In the genomic region with DNA sequence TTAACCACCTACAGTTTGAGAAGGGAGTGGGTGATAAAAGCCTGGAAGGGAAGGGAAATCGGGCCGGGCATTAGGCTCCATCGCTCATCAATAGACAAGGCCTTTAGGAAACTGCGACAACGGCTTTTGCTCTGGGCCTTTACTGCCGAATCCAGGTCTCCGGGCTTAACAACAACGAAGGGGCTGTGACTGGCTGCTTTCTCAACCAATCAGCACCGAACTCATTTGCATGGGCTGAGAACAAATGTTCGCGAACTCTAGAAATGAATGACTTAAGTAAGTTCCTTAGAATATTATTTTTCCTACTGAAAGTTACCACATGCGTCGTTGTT, we compare ENCODE assay signal across 8 cellular contexts. TPM values are rescaled to one million over a fixed set of nuclear protein-coding genes. Genes with fewer than 3 reads are reported as not detected.
DNase-seq lines count a peak whose midpoint lies in the region; ATAC-seq and TF ChIP-seq lines count a peak whose summit lies in the region.

No MANE protein-coding gene starts in this region.

- no peak for TF ChIP-seq CTCF in CD8-positive, alpha-beta T cell (IDR thresholded peaks at IDR 0.05)
- TF ChIP-seq CTCF in mesothelial cell of epicardium (IDR thresholded peaks at IDR 0.05; ENCODE audit: unreplicated experiment): no peak

- no peaks in the 10 kb centered on the region for H3K27me3 Mint-ChIP-seq in CD8-positive, alpha-beta T cell (ENCODE audit: low read depth)
- H3K27me3 Mint-ChIP-seq in mesothelial cell of epicardium (ENCODE audit: low read depth): no peaks in the 10 kb centered on the region

- H3K9me3 Mint-ChIP-seq in CD8-positive, alpha-beta T cell: no peaks in the 10 kb centered on the region
- H3K9me3 Mint-ChIP-seq in mesothelial cell of epicardium: no peaks in the 10 kb centered on the region

- CTCF ChIA-PET in CD8-positive, alpha-beta T cell (lab: Charles Lee): interaction anchor here (0.6 to 15.7 kb wide), 11 partner anchors 17 to 170 kb away, joined by 3 to 531 read pairs (median 7); partner anchors contain the start of genes ATN1, LPCAT3 and TPI1

- ATAC-seq in CD8-positive, alpha-beta T cell: peak; percentile 69
- peak; percentile 26 for ATAC-seq in GM21381 (IDR thresholded peaks at IDR 0.05; ENCODE audit: unreplicated experiment)

- POLR2A ChIA-PET in CD8-positive, alpha-beta T cell (lab: Charles Lee): interaction anchor here (0.6 to 11.6 kb wide), 27 partner anchors 9 to 401 kb away, joined by 3 to 642 read pairs (median 13); partner anchors contain the start of genes ATN1, C1RL, CDCA3 and COPS7A

- H3K9ac ChIP-seq in HUES48 (ENCODE audit: low read depth, low read length): peak overlapping the region; percentile 95

- peaks cover 56% of the 10 kb centered on the region for H3K4me1 Mint-ChIP-seq in CD8-positive, alpha-beta T cell (ENCODE audit: low read depth)
- peaks cover 47% of the 10 kb centered on the region for H3K4me1 Mint-ChIP-seq in mesothelial cell of epicardium

- peak overlapping the region; percentile 97 for H3K27ac ChIP-seq in CD8-positive, alpha-beta T cell (ENCODE audit: low read depth, low read length)
- peak overlapping the region; percentile 99 for H3K27ac ChIP-seq in HUES48 (ENCODE audit: low read depth, low read length)

- H3K27ac Mint-ChIP-seq in CD8-positive, alpha-beta T cell: peak overlapping the region; percentile 100
- peak overlapping the region; percentile 98 for H3K27ac Mint-ChIP-seq in mesothelial cell of epicardium

- DNase-seq in CD8-positive, alpha-beta T cell: peak; percentile 63 to 91 (median 76)
- peak; percentile 88 for DNase-seq in NOMO-1 treated with DMSO at 0.1 percent for 48 hours (lab: John Stamatoyannopoulos, UW; ENCODE audit: unreplicated experiment)
- DNase-seq in activated CD8-positive, alpha-beta memory T cell treated with anti-CD3 and anti-CD28 coated beads, Interleukin-2, amount 50 U/mL, for 48 hours: peak; percentile 82
- DNase-seq in epidermal melanocyte (ENCODE audit: insufficient read length, low spot score): peak; percentile 97
- DNase-seq in mesothelial cell of epicardium (ENCODE audit: low spot score in 2 of 2, unreplicated experiment in 2 of 2): peak in 1 of 2 experiments; percentile 74
- peak in 5 of 6 experiments; percentile 68 to 93 (median 84) for DNase-seq in stimulated activated naive CD4-positive, alpha-beta T cell (lab: John Stamatoyannopoulos, UW)

- H3K4me3 ChIP-seq in CD8-positive, alpha-beta T cell (ENCODE audit: low read depth, low read length): peak overlapping the region; percentile 97
- peak overlapping the region; percentile 83 for H3K4me3 ChIP-seq in HUES48 (ENCODE audit: low read depth, low read length)

- H3K4me1 ChIP-seq in CD8-positive, alpha-beta T cell (ENCODE audit: insufficient read depth, low read length): peaks cover 46% of the 10 kb centered on the region
- peaks cover 28% of the 10 kb centered on the region for H3K4me1 ChIP-seq in HUES48 (ENCODE audit: control insufficient read depth, insufficient read depth, low read length)

- peak overlapping the region; percentile 99 for H3K4me3 Mint-ChIP-seq in CD8-positive, alpha-beta T cell
- H3K4me3 Mint-ChIP-seq in mesothelial cell of epicardium: peak overlapping the region; percentile 94

- no peaks in the 10 kb centered on the region for H3K36me3 ChIP-seq in CD8-positive, alpha-beta T cell (ENCODE audit: insufficient read depth, low read length)
- peaks cover 27% of the 10 kb centered on the region for H3K36me3 ChIP-seq in HUES48 (ENCODE audit: control insufficient read depth, insufficient read depth, low read length)

- intact Hi-C loops in CD8-positive, alpha-beta T cell (cut with DNase I, micrococcal nuclease): loop anchor here in 1 of 2 experiments (1.0 kb wide), 1 partner anchor 27 kb away; the partner anchor contains the start of genes EMG1 and PHB2

- no peaks in the 10 kb centered on the region for H3K9me3 ChIP-seq in CD8-positive, alpha-beta T cell (ENCODE audit: low read length)
- H3K9me3 ChIP-seq in HUES48 (ENCODE audit: control insufficient read depth, insufficient read depth, low read length): no peaks in the 10 kb centered on the region

- peaks cover 23% of the 10 kb centered on the region for H3K36me3 Mint-ChIP-seq in CD8-positive, alpha-beta T cell
- peaks cover 9% of the 10 kb centered on the region for H3K36me3 Mint-ChIP-seq in mesothelial cell of epicardium

- H3K27me3 ChIP-seq in CD8-positive, alpha-beta T cell (ENCODE audit: insufficient read depth, low read length): no peaks in the 10 kb centered on the region
- H3K27me3 ChIP-seq in HUES48 (ENCODE audit: control insufficient read depth, insufficient read depth, low read length): no peaks in the 10 kb centered on the region

RNA-seq across cellular contexts. Expression of gene RNU7-1, which starts 0.3 kb away (rescaled TPM):
- not detected for total RNA-seq in CD8-positive, alpha-beta T cell
- total RNA-seq in mesothelial cell of epicardium: not detected in 3 replicates

RNA-seq across cellular contexts. Expression of gene C12orf57, which starts 0.5 kb away (rescaled TPM):
- total RNA-seq in CD8-positive, alpha-beta T cell: 100 to 1,000 TPM; 328 to 356 TPM
- 203 to 215 TPM (median 204 TPM) in 3 replicates for total RNA-seq in mesothelial cell of epicardium

RNA-seq across cellular contexts. Expression of gene PTPN6, which starts 7.8 kb away (rescaled TPM):
- total RNA-seq in CD8-positive, alpha-beta T cell: 10 to 100 TPM; 63.2 to 63.9 TPM
- 21.6 to 26.2 TPM (median 23.6 TPM) in 3 replicates for total RNA-seq in mesothelial cell of epicardium

RNA-seq across cellular contexts. Expression of gene ATN1, which starts 15.6 kb away (rescaled TPM):
- 10 to 100 TPM; 26.5 to 33.4 TPM for total RNA-seq in CD8-positive, alpha-beta T cell
- total RNA-seq in mesothelial cell of epicardium: 193 to 205 TPM (median 195 TPM) in 3 replicates

RNA-seq across cellular contexts. Expression of gene PHB2, which starts 27.1 kb away (rescaled TPM):
- total RNA-seq in CD8-positive, alpha-beta T cell: 100 to 1,000 TPM; 145 to 148 TPM
- 221 to 229 TPM (median 224 TPM) in 3 replicates for total RNA-seq in mesothelial cell of epicardium
